In the genomic region with DNA sequence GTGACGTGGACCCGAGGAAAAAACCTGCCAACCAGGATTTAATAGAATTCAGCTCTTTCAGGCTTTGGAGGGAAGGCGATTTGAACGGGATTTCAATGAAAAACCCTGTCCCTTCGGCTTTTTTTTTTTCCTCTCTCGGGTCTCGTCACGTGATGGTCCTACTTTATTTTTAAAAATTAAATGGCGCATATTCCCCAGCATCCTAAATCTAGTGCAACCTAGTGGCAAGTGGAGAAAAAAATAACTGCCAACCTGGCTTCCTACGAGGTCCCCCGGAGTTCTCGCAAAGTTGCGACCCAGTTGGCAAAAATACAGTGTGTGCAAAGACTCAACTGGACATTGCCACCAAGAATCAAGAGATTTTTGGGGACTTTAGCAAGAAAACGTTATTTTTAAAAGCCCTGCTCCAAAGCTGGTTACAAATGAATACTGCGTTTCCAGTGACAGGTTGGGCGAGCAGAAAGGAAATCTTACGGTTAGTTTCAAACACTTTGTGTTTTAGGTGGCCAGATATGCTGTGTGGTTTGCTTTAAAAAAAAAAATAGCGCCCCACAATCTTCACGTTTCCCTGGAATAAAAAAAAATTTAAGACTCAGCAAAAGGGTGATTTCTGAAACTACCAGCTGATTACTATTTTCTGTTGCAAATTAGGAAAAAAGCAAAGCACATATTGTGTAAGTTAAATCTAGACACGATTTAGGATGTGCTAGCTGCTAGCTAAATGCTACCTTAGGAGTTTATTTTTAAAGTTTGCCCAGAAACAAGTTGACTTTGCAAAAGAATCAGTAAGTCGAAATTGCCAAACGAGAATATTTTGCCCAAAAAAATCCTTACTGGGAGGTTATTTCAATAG, we compare ENCODE assay signal across 8 cellular contexts. TPM values are rescaled to one million over a fixed set of nuclear protein-coding genes. Genes with fewer than 3 reads are reported as not detected.
A peak's percentile ranks its signal among the peaks of the same experiment; 100 is the strongest.
DNase-seq lines count a peak whose midpoint lies in the region; ATAC-seq, FAIRE-seq and TF ChIP-seq lines count a peak whose summit lies in the region.

No MANE protein-coding gene starts in this region.

- TSS peak; percentile 90 for BruUV-seq in HepG2 (replicated peaks; lab: Mats Ljungman, UMichigan)

- H3K27ac ChIP-seq in coronary artery = peak overlapping the region; percentile 94 to 99
- peak overlapping the region; percentile 99 for H3K27ac ChIP-seq in HepG2 (ENCODE audit: extremely low read length, insufficient read depth, low read length)
- peak overlapping the region; percentile 99 for H3K27ac ChIP-seq in suprapubic skin

- TF ChIP-seq CTCF in AG09309 (IDR thresholded peaks at IDR 0.05; ENCODE audit: control insufficient read depth, insufficient read depth, low read depth, low read length, missing control alignments) (peak; percentile 45), GM13977 (IDR thresholded peaks at IDR 0.05; ENCODE audit: extremely low read depth, insufficient read depth, missing control alignments) (peak; percentile 22), coronary artery (IDR thresholded peaks at IDR 0.05) (no peak), HepG2 (CRISPR knock-in tag; IDR thresholded peaks at IDR 0.05) (peak; percentile 60), suprapubic skin (IDR thresholded peaks at IDR 0.05) (peak; percentile 19 to 20)

- H3K27me3 ChIP-seq in HepG2 (ENCODE audit: control insufficient read depth in 1 of 2, insufficient read depth in 2 of 2, low read length in 2 of 2) (no peaks in the 10 kb centered on the region; a peak in 1 of 5 replicates), suprapubic skin (no peaks in the 10 kb centered on the region)

- peaks cover 51% of the 10 kb centered on the region for H3K4me1 ChIP-seq in HepG2 (ENCODE audit: insufficient read depth, low read length)
- H3K4me1 ChIP-seq in suprapubic skin = peaks cover 41% of the 10 kb centered on the region

- in situ Hi-C loops in GM13977 (cut with MboI; ENCODE audit: low pct_unique_long_range_greater_than_20kb, low sequenced_read_pairs, unreplicated experiment) (no loop called here), HepG2 (cut with HindIII; ENCODE audit: extremely low pct_ligation_motif_present, low pct_unique_long_range_greater_than_20kb) (no loop called here)

- POLR2A ChIA-PET in HepG2 (lab: Yijun Ruan, JAX) = interaction anchor here (1.0 to 5.7 kb wide), 24 partner anchors 10 to 240 kb away, joined by 3 to 121 read pairs (median 12); no protein-coding TSS in a partner anchor

- under 1% methylated on average over 22 of the region's 22 CpGs for WGBS in HepG2 (ENCODE audit: low lambda C conversion rate)
- WGBS in suprapubic skin = 2% methylated on average over 22 of the region's 22 CpGs

- H3K9me3 ChIP-seq in HepG2 (ENCODE audit: low read length) (no peaks in the 10 kb centered on the region), suprapubic skin (no peaks in the 10 kb centered on the region)

- H3K4me2 ChIP-seq in HepG2 (ENCODE audit: low read depth, low read length) = peak overlapping the region; percentile 97

- peaks cover 27% of the 10 kb centered on the region for H3K79me2 ChIP-seq in HepG2 (ENCODE audit: insufficient read depth, low read length)

- intact Hi-C loops in HepG2 (cut with micrococcal nuclease; ENCODE audit: unreplicated experiment) = loop anchor here (1.0 to 5.0 kb wide), 6 partner anchors 29 to 66 kb away; no protein-coding TSS in a partner anchor

- no peak for TF ChIP-seq RAD21 in HepG2 (CRISPR knock-in tag; IDR thresholded peaks at IDR 0.05)

- peak; percentile 43 for ATAC-seq in HepG2
- no peak for ATAC-seq in HG02981 (IDR thresholded peaks at IDR 0.05; ENCODE audit: unreplicated experiment)

- CTCF ChIA-PET in HepG2 (lab: Yijun Ruan, JAX; ENCODE audit: low intra/inter-chr PET ratio, low total read pairs) = interaction anchor here (1.2 to 1.9 kb wide), 2 partner anchors 38 to 52 kb away, joined by 3 to 7 read pairs; no protein-coding TSS in a partner anchor

- peak; percentile 4 for FAIRE-seq in HepG2 (lab: Jason Lieb, UNC)

- DNase-seq in AG09309 (ENCODE audit: low read depth) = peak; percentile 27
- no peak for DNase-seq in GM13977 (ENCODE audit: low spot score)
- peak; percentile 84 for DNase-seq in NCI-H146 (lab: John Stamatoyannopoulos, UW)
- peak; percentile 8 for DNase-seq in T-helper 9 cell
- DNase-seq in coronary artery (ENCODE audit: low spot score) = no peak
- peak; percentile 84 for DNase-seq in HepG2 (ENCODE audit: low spot score)
- no peak for DNase-seq in suprapubic skin (ENCODE audit: low spot score in 2 of 2)

- H3K9ac ChIP-seq in HepG2 (ENCODE audit: insufficient read depth, low read depth, low read length) = peak overlapping the region; percentile 100

- peak overlapping the region; percentile 61 for H2AFZ ChIP-seq in HepG2 (ENCODE audit: low read length)

- TF ChIP-seq POLR2A in HepG2 (IDR thresholded peaks at IDR 0.05; ENCODE audit: insufficient read depth in 1 of 2, low read depth in 2 of 2, low read length in 2 of 2) (no peak), suprapubic skin (IDR thresholded peaks at IDR 0.05) (no peak)

- H3K36me3 ChIP-seq in HepG2 (replicated peaks in 1 of 2; ENCODE audit: control insufficient read depth in 1 of 2, insufficient read depth in 2 of 2, low read length in 2 of 2) = peaks cover 2 to 5% of the 10 kb centered on the region in 2 experiments; a peak in 4 of 5 replicates
- H3K36me3 ChIP-seq in suprapubic skin = peaks cover 16% of the 10 kb centered on the region

- peak overlapping the region; percentile 99 for H3K4me3 ChIP-seq in AG09309 (ENCODE audit: control insufficient read depth, low read depth, low read length)
- H3K4me3 ChIP-seq in coronary artery = peak overlapping the region; percentile 95
- H3K4me3 ChIP-seq in HepG2 (replicated peaks in 1 of 3; ENCODE audit: insufficient read depth in 1 of 3, low read depth in 2 of 3, low read length in 3 of 3) = peak overlapping the region; percentile 64 to 99 (median 96)
- H3K4me3 ChIP-seq in suprapubic skin = peak overlapping the region; percentile 97

- H4K20me1 ChIP-seq in HepG2 (ENCODE audit: insufficient read depth, low read length) = no peaks in the 10 kb centered on the region

- TF ChIP-seq EP300 in HepG2 (IDR thresholded peaks at IDR 0.05; ENCODE audit: low read depth in 2 of 2, low read length in 2 of 2) (no peak; a peak in 2 of 4 replicates), HepG2 (CRISPR knock-in tag; IDR thresholded peaks at IDR 0.05; ENCODE audit: borderline replicate concordance) (peak; percentile 21; the same call in 1 of the 2 replicates), suprapubic skin (IDR thresholded peaks at IDR 0.05) (no peak)

TF ChIP-seq in HepG2, 621 proteins besides CTCF, POLR2A, EP300 and RAD21 (continues in another document):
- TF ChIP-seq ELF3 (CRISPR knock-in tag; IDR thresholded peaks at IDR 0.05) (no peak), ZBTB21 (CRISPR knock-in tag; IDR thresholded peaks at IDR 0.05) (no peak), GTF2F1 (IDR thresholded peaks at IDR 0.05; ENCODE audit: low read length) (no peak)

RNA-seq across cellular contexts. Expression of a gene that starts 0.7 kb away (rescaled TPM):
- total RNA-seq in HepG2 (2016; rRNA removed; fragmentation: Illumina TruSeq; extraction: Trizol) (8.7 and 12.6 TPM in 2 replicates), suprapubic skin (100 to 1,000 TPM in 1 of 4 donors, 10 to 100 TPM in 3; 36.2 to 117 (median 44.2) TPM)
- 4.7 and 4.9 TPM in 2 replicates for total RNA-seq in HepG2 (2016; cell fraction: cytosol; rRNA removed; fragmentation: Illumina TruSeq; extraction: Trizol; ENCODE audit: low read depth)
- total RNA-seq in HepG2 (2016; cell fraction: insoluble cytoplasmic fraction; rRNA removed; fragmentation: Illumina TruSeq; extraction: Trizol) = 9.0 and 11.2 TPM in 2 replicates
- total RNA-seq in HepG2 (2016; cell fraction: membrane; rRNA removed; fragmentation: Illumina TruSeq; extraction: Trizol) = 5.9 and 7.4 TPM in 2 replicates
- 15.1 and 17.8 TPM in 2 replicates for total RNA-seq in HepG2 (2016; cell fraction: nucleus; rRNA removed; fragmentation: Illumina TruSeq; extraction: Trizol)
- 19.3 and 20.7 TPM in 2 replicates for polyA plus RNA-seq in HepG2 (2011; rRNA removed)
- polyA plus RNA-seq in HepG2 (2011; cell fraction: cytosol; rRNA removed) = 8.5 and 11.8 TPM in 2 replicates
- 53.5 and 61.6 TPM in 2 replicates for polyA plus RNA-seq in HepG2 (2011; cell fraction: nucleus; rRNA removed)
- polyA plus RNA-seq in HepG2 (2012) = 29.8 and 37.5 TPM in 2 replicates
- 0.89 and 1.4 TPM in 2 replicates for polyA plus RNA-seq in HepG2 (2016; cell fraction: cytosol; fragmentation: Illumina TruSeq; extraction: Trizol; ENCODE audit: low read depth)
- 13.1 and 15.0 TPM in 2 replicates for polyA plus RNA-seq in HepG2 (2016; cell fraction: insoluble cytoplasmic fraction; fragmentation: Illumina TruSeq; extraction: Trizol; ENCODE audit: low read depth)
- polyA plus RNA-seq in HepG2 (2016; cell fraction: membrane; fragmentation: Illumina TruSeq; extraction: Trizol; ENCODE audit: low read depth) = 3.1 and 3.3 TPM in 2 replicates
- polyA plus RNA-seq in HepG2 (2016; cell fraction: nucleus; fragmentation: Illumina TruSeq; extraction: Trizol; ENCODE audit: insufficient read depth, low read depth) = 23.8 and 27.5 TPM in 2 replicates
- 27.6 and 72.5 TPM in 2 replicates for polyA minus RNA-seq in HepG2 (2011; rRNA and poly(A)+ RNA removed; ENCODE audit: low replicate concordance)
- polyA minus RNA-seq in HepG2 (2011; cell fraction: cytosol; rRNA and poly(A)+ RNA removed) = 18.2 and 19.5 TPM in 2 replicates
- polyA minus RNA-seq in HepG2 (2011; cell fraction: nucleus; rRNA and poly(A)+ RNA removed) = 76.6 and 109 TPM in 2 replicates

RNA-seq across cellular contexts. Expression of a gene that starts 6.4 kb away (rescaled TPM):
- 72.5 and 79.2 TPM in 2 replicates for total RNA-seq in HepG2 (2016; rRNA removed; fragmentation: Illumina TruSeq; extraction: Trizol)
- total RNA-seq in HepG2 (2016; cell fraction: cytosol; rRNA removed; fragmentation: Illumina TruSeq; extraction: Trizol; ENCODE audit: low read depth) = 47.5 and 49.3 TPM in 2 replicates
- total RNA-seq in HepG2 (2016; cell fraction: insoluble cytoplasmic fraction; rRNA removed; fragmentation: Illumina TruSeq; extraction: Trizol) = 69.0 and 72.8 TPM in 2 replicates
- total RNA-seq in HepG2 (2016; cell fraction: membrane; rRNA removed; fragmentation: Illumina TruSeq; extraction: Trizol) = 108 and 112 TPM in 2 replicates
- total RNA-seq in HepG2 (2016; cell fraction: nucleus; rRNA removed; fragmentation: Illumina TruSeq; extraction: Trizol) = 36.9 and 40.9 TPM in 2 replicates
- polyA plus RNA-seq in HepG2 (2011; rRNA removed) = 40.9 and 42.0 TPM in 2 replicates
- 55.5 and 55.6 TPM in 2 replicates for polyA plus RNA-seq in HepG2 (2011; cell fraction: cytosol; rRNA removed)
- 40.4 and 42.4 TPM in 2 replicates for polyA plus RNA-seq in HepG2 (2011; cell fraction: nucleus; rRNA removed)
- 51.9 and 69.8 TPM in 2 replicates for polyA plus RNA-seq in HepG2 (2012)
- polyA plus RNA-seq in HepG2 (2016; cell fraction: cytosol; fragmentation: Illumina TruSeq; extraction: Trizol; ENCODE audit: low read depth) = 33.1 and 37.3 TPM in 2 replicates
- polyA plus RNA-seq in HepG2 (2016; cell fraction: insoluble cytoplasmic fraction; fragmentation: Illumina TruSeq; extraction: Trizol; ENCODE audit: low read depth) = 63.0 and 67.7 TPM in 2 replicates
- polyA plus RNA-seq in HepG2 (2016; cell fraction: membrane; fragmentation: Illumina TruSeq; extraction: Trizol; ENCODE audit: low read depth) = 61.4 and 61.5 TPM in 2 replicates
- polyA plus RNA-seq in HepG2 (2016; cell fraction: nucleus; fragmentation: Illumina TruSeq; extraction: Trizol; ENCODE audit: insufficient read depth, low read depth) = 37.9 and 47.5 TPM in 2 replicates
- polyA minus RNA-seq in HepG2 (2011; rRNA and poly(A)+ RNA removed; ENCODE audit: low replicate concordance) = 26.4 and 52.5 TPM in 2 replicates
- 59.4 and 68.5 TPM in 2 replicates for polyA minus RNA-seq in HepG2 (2011; cell fraction: cytosol; rRNA and poly(A)+ RNA removed)
- 57.7 and 67.5 TPM in 2 replicates for polyA minus RNA-seq in HepG2 (2011; cell fraction: nucleus; rRNA and poly(A)+ RNA removed)
- total RNA-seq in suprapubic skin = 100 to 1,000 TPM in 3 of 4 donors, 10 to 100 TPM in 1; 85.2 to 145 (median 120) TPM

Comparison
In these comparisons a context has a peak if more than half of its experiments do, and no peak if none do; other contexts are left out.
1. DNase-seq: peak in AG09309 (single experiment), NCI-H146 (single experiment), T-helper 9 cell (single experiment) and HepG2 (single experiment); none in GM13977 (single experiment), coronary artery (single experiment) and suprapubic skin (0 of 2).
2. Peak in every context shown above with its lines, with median percentiles within 50 percentile points of each other: H3K4me3 ChIP-seq and H3K27ac ChIP-seq.